Comparison of ENCODE assay signal across 20 cellular contexts in the genomic region with DNA sequence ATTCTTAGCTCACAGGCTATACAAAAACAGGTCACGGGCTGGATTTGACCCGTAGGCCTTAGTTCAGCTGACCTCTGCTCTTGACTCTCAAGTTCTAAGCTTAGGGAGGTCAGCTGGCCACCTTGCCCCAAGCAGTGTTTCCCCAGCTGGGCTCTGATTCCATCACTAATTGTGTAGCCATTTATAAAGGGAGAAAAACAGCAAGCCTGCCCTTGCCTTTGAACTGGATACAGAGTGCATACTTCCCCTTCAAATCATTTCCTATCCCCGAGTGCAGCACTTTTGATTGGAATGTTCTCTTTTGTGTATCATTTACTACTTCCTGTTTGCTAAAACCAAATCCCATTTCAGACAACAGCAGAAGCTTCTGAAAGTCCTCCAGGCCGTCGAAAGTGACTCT.
DNase-seq lines count a peak whose midpoint lies in the region; ATAC-seq, FAIRE-seq and TF ChIP-seq lines count a peak whose summit lies in the region.
"Had no signal": no experiment of that assay in that cellular context is flagged by ENCODE, and none has a peak within 500 bp of the region (broad histone marks: within the 10 kb centered on the region; RNA-seq: fewer than 3 reads in every experiment).

No MANE protein-coding gene starts in this region.

- intact Hi-C loops in sciatic nerve (cut with DNase I): no loop called here

- no peak for TF ChIP-seq CTCF in foreskin fibroblast (IDR thresholded peaks at IDR 0.05; ENCODE audit: low read depth, low read length)

- DNase-seq in ELR (ENCODE audit: low read depth) (peak; percentile 45), foreskin fibroblast (peak; percentile 63 to 70), sciatic nerve (ENCODE audit: low spot score) (peak; percentile 45), HTR-8/SVneo (ENCODE audit: insufficient read length, low spot score) (no peak)
- no peak for DNase-seq in central memory CD4-positive, alpha-beta T cell
- DNase-seq: activated CD4-positive, alpha-beta T cell treated with anti-CD3 and anti-CD28 coated beads for 48 hours; activated T-cell treated with anti-CD3 and anti-CD28 coated beads, Interleukin-2, amount 50 U/mL, for 1 hour; adrenal gland; NCI-H1436 treated with DMSO at 0.1 percent for 48 hours; NCI-H524; PC-9; posterior cingulate gyrus; T-helper 2 cell had no signal

- peak; percentile 37; the same call in 2 of the 3 replicates for ATAC-seq in SK-N-SH treated with all-trans-retinoic acid at 6 μM for 48 hours
- ATAC-seq in sciatic nerve: peak; percentile 86
- no peak for ATAC-seq in GM19035 (IDR thresholded peaks at IDR 0.05; ENCODE audit: unreplicated experiment)
- ATAC-seq in GM21526 (IDR thresholded peaks at IDR 0.05; ENCODE audit: low FRiP score, unreplicated experiment): no peak
- ATAC-seq: foreskin keratinocyte had no signal

- FAIRE-seq in HTR-8/SVneo (lab: Jason Lieb, UNC): no peak
- FAIRE-seq: G401.6, H54 had no signal

- H3K4me3 ChIP-seq in foreskin fibroblast (ENCODE audit: low read depth in 1 of 2, low read length in 2 of 2): no peak overlapping the region
- H3K4me3 ChIP-seq: adrenal gland, PC-9, upper lobe of left lung had no signal

TF ChIP-seq in SK-N-SH treated with all-trans-retinoic acid at 6 μM for 48 hours, 23 proteins besides CTCF, POLR2A, EP300 and RAD21:
- no peak for TF ChIP-seq CSDC2 (CRISPR knock-in tag; IDR thresholded peaks at IDR 0.05)
- no peak for TF ChIP-seq ZFP30 (CRISPR knock-in tag; IDR thresholded peaks at IDR 0.05)
- TF ChIP-seq, protein P1, sequence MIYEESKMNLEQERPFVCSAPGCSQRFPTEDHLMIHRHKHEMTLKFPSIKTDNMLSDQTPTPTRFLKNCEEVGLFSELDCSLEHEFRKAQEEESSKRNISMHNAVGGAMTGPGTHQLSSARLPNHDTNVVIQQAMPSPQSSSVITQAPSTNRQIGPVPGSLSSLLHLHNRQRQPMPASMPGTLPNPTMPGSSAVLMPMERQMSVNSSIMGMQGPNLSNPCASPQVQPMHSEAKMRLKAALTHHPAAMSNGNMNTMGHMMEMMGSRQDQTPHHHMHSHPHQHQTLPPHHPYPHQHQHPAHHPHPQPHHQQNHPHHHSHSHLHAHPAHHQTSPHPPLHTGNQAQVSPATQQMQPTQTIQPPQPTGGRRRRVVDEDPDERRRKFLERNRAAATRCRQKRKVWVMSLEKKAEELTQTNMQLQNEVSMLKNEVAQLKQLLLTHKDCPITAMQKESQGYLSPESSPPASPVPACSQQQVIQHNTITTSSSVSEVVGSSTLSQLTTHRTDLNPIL (CRISPR knock-in tag; IDR thresholded peaks at IDR 0.05; ENCODE audit: low read depth): no peak
- TF ChIP-seq SNAI2 (CRISPR knock-in tag; IDR thresholded peaks at IDR 0.05): no peak
- no peak for TF ChIP-seq RARB (CRISPR knock-in tag; IDR thresholded peaks at IDR 0.05)
- TF ChIP-seq OSR1 (CRISPR knock-in tag; IDR thresholded peaks at IDR 0.05): no peak
- TF ChIP-seq ARNTL (CRISPR knock-in tag; IDR thresholded peaks at IDR 0.05; ENCODE audit: borderline replicate concordance, low read depth): no peak
- no peak for TF ChIP-seq ZNF8 (CRISPR knock-in tag; IDR thresholded peaks at IDR 0.05)
- no peak for TF ChIP-seq ZC3H10 (CRISPR knock-in tag; IDR thresholded peaks at IDR 0.05)
- TF ChIP-seq ESRRG (CRISPR knock-in tag; IDR thresholded peaks at IDR 0.05): no peak
- no peak for TF ChIP-seq GLIS3 (CRISPR knock-in tag; IDR thresholded peaks at IDR 0.05)
- no peak for TF ChIP-seq ZNF70 (CRISPR knock-in tag; IDR thresholded peaks at IDR 0.05)
- no peak for TF ChIP-seq TCF4 (CRISPR knock-in tag; IDR thresholded peaks at IDR 0.05; ENCODE audit: borderline replicate concordance)
- TF ChIP-seq BACH2 (CRISPR knock-in tag; IDR thresholded peaks at IDR 0.05; ENCODE audit: borderline replicate concordance): no peak

Comparison
In these comparisons a context has a peak if more than half of its experiments do, and no peak if none do; other contexts are left out.
1. DNase-seq: peak in ELR (single experiment), foreskin fibroblast (2 of 2) and sciatic nerve (single experiment); none in HTR-8/SVneo (single experiment) and central memory CD4-positive, alpha-beta T cell (single experiment).
2. ATAC-seq: peak in SK-N-SH treated with all-trans-retinoic acid at 6 μM for 48 hours (single experiment) and sciatic nerve (single experiment); none in GM19035 (single experiment) and GM21526 (single experiment).